ENCODE assay signal across 10 cellular contexts in the genomic region with DNA sequence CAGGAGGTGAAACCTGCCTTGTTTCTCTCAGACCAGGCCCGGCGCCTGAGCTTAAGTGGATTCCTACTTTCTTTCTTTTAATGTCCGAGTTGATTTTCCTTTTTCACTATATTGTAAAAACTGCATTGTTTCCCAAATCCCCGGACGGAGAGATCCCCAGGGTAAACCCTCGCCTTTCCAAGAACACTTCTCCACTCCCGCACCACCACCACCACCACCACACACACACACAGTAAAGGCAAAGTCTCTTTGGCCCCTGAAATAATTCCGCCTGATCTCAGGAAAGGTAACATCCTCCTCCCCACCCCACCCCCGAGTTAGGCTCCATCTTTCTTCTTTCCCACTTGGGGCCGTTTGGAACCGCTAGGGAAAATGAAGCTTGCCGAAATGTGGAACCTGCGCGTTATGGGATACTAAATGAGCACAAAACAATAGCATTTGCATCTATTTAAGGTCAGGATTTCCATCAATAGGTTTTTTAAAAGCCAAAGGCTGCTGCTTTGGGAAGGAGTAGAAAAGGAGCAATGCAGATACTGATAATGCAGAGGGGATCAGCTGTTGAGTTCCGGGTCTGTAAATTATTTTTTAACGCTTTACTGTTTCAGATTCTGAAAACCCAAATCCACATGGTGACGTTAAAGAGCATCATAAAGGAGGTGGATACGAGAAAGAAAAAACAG.
DNase-seq lines count a peak whose midpoint lies in the region; ATAC-seq lines count a peak whose summit lies in the region.
"Had no signal": no experiment of that assay in that cellular context is flagged by ENCODE, and none has a peak within 500 bp of the region (broad histone marks: within the 10 kb centered on the region; RNA-seq: fewer than 3 reads in every experiment).

No MANE protein-coding gene starts in this region.

- peaks cover 23% of the 10 kb centered on the region for H3K4me1 Mint-ChIP-seq in activated naive CD8-positive, alpha-beta T cell treated with anti-CD3 and anti-CD28 coated beads, Interleukin-2, amount 50 U/mL, for 24 hours
- H3K4me1 Mint-ChIP-seq in stimulated activated effector memory CD8-positive, alpha-beta T cell treated with anti-CD3 and anti-CD28 coated beads, Interleukin-12 subunit alpha, Interleukin-12 subunit beta, amount 100 ng/mL, for 72 hours: peaks cover 17% of the 10 kb centered on the region

- H3K27me3 Mint-ChIP-seq in activated naive CD8-positive, alpha-beta T cell treated with anti-CD3 and anti-CD28 coated beads, Interleukin-2, amount 50 U/mL, for 24 hours: peaks cover 89% of the 10 kb centered on the region

- H3K36me3 ChIP-seq in iPS-20b (ENCODE audit: insufficient read depth, low read depth, low read length): no peaks in the 10 kb centered on the region

- H3K27ac Mint-ChIP-seq in activated naive CD8-positive, alpha-beta T cell treated with anti-CD3 and anti-CD28 coated beads, Interleukin-2, amount 50 U/mL, for 24 hours: no peak overlapping the region
- no peak overlapping the region for H3K27ac Mint-ChIP-seq in stimulated activated effector memory CD8-positive, alpha-beta T cell treated with anti-CD3 and anti-CD28 coated beads, Interleukin-12 subunit alpha, Interleukin-12 subunit beta, amount 100 ng/mL, for 72 hours

- no peaks in the 10 kb centered on the region for H3K9me3 ChIP-seq in iPS-20b (ENCODE audit: insufficient read depth, low read depth, low read length)

- peak overlapping the region; percentile 64 for H3K4me3 ChIP-seq in iPS-20b (ENCODE audit: low read length)

- H3K9me3 Mint-ChIP-seq in activated naive CD8-positive, alpha-beta T cell treated with anti-CD3 and anti-CD28 coated beads, Interleukin-2, amount 50 U/mL, for 24 hours: no peaks in the 10 kb centered on the region
- no peaks in the 10 kb centered on the region for H3K9me3 Mint-ChIP-seq in stimulated activated effector memory CD8-positive, alpha-beta T cell treated with anti-CD3 and anti-CD28 coated beads, Interleukin-12 subunit alpha, Interleukin-12 subunit beta, amount 100 ng/mL, for 72 hours

- H3K36me3 Mint-ChIP-seq in activated naive CD8-positive, alpha-beta T cell treated with anti-CD3 and anti-CD28 coated beads, Interleukin-2, amount 50 U/mL, for 24 hours (ENCODE audit: low read depth): no peaks in the 10 kb centered on the region
- no peaks in the 10 kb centered on the region for H3K36me3 Mint-ChIP-seq in stimulated activated effector memory CD8-positive, alpha-beta T cell treated with anti-CD3 and anti-CD28 coated beads, Interleukin-12 subunit alpha, Interleukin-12 subunit beta, amount 100 ng/mL, for 72 hours

- ATAC-seq in activated naive CD8-positive, alpha-beta T cell treated with anti-CD3 and anti-CD28 coated beads, Interleukin-2, amount 50 U/mL, for 24 hours: no peak
- ATAC-seq in stimulated activated effector memory CD8-positive, alpha-beta T cell treated with anti-CD3 and anti-CD28 coated beads, Interleukin-12 subunit alpha, Interleukin-12 subunit beta, amount 100 ng/mL, for 72 hours: no peak
- ATAC-seq in HG03039 (IDR thresholded peaks at IDR 0.05; ENCODE audit: unreplicated experiment): no peak

- no peak overlapping the region for H3K9ac ChIP-seq in iPS-20b (ENCODE audit: low read depth, low read length)

- DNase-seq in DMS 273 (lab: John Stamatoyannopoulos, UW; ENCODE audit: unreplicated experiment): peak; percentile 18
- no peak for DNase-seq in DMS 273 treated with DMSO at 0.1 percent for 48 hours (lab: John Stamatoyannopoulos, UW)
- no peak for DNase-seq in activated naive CD8-positive, alpha-beta T cell treated with anti-CD3 and anti-CD28 coated beads, Interleukin-2, amount 50 U/mL, for 24 hours
- DNase-seq in stimulated activated effector memory CD8-positive, alpha-beta T cell treated with anti-CD3 and anti-CD28 coated beads, Interleukin-12 subunit alpha, Interleukin-12 subunit beta, amount 100 ng/mL, for 72 hours (ENCODE audit: low spot score in 2 of 2): no peak
- DNase-seq in SHP77 (lab: John Stamatoyannopoulos, UW): no peak
- no peak for DNase-seq in NCI-H446 (lab: John Stamatoyannopoulos, UW)
- DNase-seq: SW 1271 had no signal

- peaks cover 100% of the 10 kb centered on the region for H3K27me3 ChIP-seq in iPS-20b (ENCODE audit: insufficient read depth, low read length)

- no peak overlapping the region for H3K27ac ChIP-seq in iPS-20b (ENCODE audit: low read length)
- H3K27ac ChIP-seq: 22Rv1 had no signal

- peaks cover 22% of the 10 kb centered on the region; the same call in 1 of the 2 replicates for H3K4me1 ChIP-seq in iPS-20b (ENCODE audit: insufficient read depth, low read length)

- H3K4me3 Mint-ChIP-seq in activated naive CD8-positive, alpha-beta T cell treated with anti-CD3 and anti-CD28 coated beads, Interleukin-2, amount 50 U/mL, for 24 hours: peak overlapping the region; percentile 30
- peak overlapping the region; percentile 66 for H3K4me3 Mint-ChIP-seq in stimulated activated effector memory CD8-positive, alpha-beta T cell treated with anti-CD3 and anti-CD28 coated beads, Interleukin-12 subunit alpha, Interleukin-12 subunit beta, amount 100 ng/mL, for 72 hours
